ENCODE assay signal across 8 cellular contexts in genomic region chr9:33623658-33624586, GRCh38.
DNase-seq lines count a peak whose midpoint lies in the region; ATAC-seq and TF ChIP-seq lines count a peak whose summit lies in the region.

No MANE protein-coding gene starts in this region.

- ATAC-seq in HG02588 (IDR thresholded peaks at IDR 0.05; ENCODE audit: unreplicated experiment) (peak; percentile 49), body of pancreas (peak; percentile 87), GM18511 (IDR thresholded peaks at IDR 0.05; ENCODE audit: unreplicated experiment) (no peak)

- no peak overlapping the region for H3K4me3 ChIP-seq in body of pancreas

- peak; percentile 71 to 90 (median 85) for TF ChIP-seq CTCF in body of pancreas (IDR thresholded peaks at IDR 0.05)

- no peaks in the 10 kb centered on the region for H3K27me3 ChIP-seq in body of pancreas

- peaks cover 5% of the 10 kb centered on the region for H3K4me1 ChIP-seq in body of pancreas

- no peak overlapping the region for H3K27ac ChIP-seq in body of pancreas

- no peak for TF ChIP-seq POLR2A in body of pancreas (IDR thresholded peaks at IDR 0.05)

- H3K9me3 ChIP-seq in body of pancreas = no peaks in the 10 kb centered on the region

- no peaks in the 10 kb centered on the region for H3K36me3 ChIP-seq in body of pancreas (replicated peaks in 1 of 2; ENCODE audit: insufficient read depth in 1 of 2, low read depth in 2 of 2)

- DNase-seq in EL (peak; percentile 75), NCI-H2029 (lab: John Stamatoyannopoulos, UW) (peak; percentile 67), UCSD-AML1 (lab: John Stamatoyannopoulos, UW; ENCODE audit: unreplicated experiment) (peak; percentile 59), body of pancreas (peak; percentile 65 to 74 (median 73)), iPS-NIHi7 (ENCODE audit: extremely low spot score) (peak; percentile 91)
- peak; percentile 42 to 46 for DNase-seq in stimulated activated CD4-positive, alpha-beta T cell treated with anti-CD3 and anti-CD28 coated beads, Interleukin-15, amount 100 ng/mL, for 1 hour (ENCODE audit: low read depth in 1 of 2, low spot score in 1 of 2)

- intact Hi-C loops in body of pancreas (cut with DNase I) = loop anchor here (5.0 kb wide), 1 partner anchor 98 kb away; no protein-coding TSS in a partner anchor

- 19 to 21% methylated on average over 14 to 20 of the region's 20 CpGs for WGBS in body of pancreas, 2 donors
